ENCODE assay signal across 1 cellular context in genomic region chrX:132837126-132837525, GRCh38.
TF ChIP-seq lines count a peak whose summit lies in the region.

No MANE protein-coding gene starts in this region.

TF ChIP-seq in SK-N-SH, 30 proteins besides CTCF, POLR2A, EP300 and RAD21 (continued from another document):
- no peak for TF ChIP-seq USF2 (IDR thresholded peaks at IDR 0.05; ENCODE audit: borderline replicate concordance, low read depth, low read length)
